26 cellular contexts compared by ENCODE assay signal in the genomic region with DNA sequence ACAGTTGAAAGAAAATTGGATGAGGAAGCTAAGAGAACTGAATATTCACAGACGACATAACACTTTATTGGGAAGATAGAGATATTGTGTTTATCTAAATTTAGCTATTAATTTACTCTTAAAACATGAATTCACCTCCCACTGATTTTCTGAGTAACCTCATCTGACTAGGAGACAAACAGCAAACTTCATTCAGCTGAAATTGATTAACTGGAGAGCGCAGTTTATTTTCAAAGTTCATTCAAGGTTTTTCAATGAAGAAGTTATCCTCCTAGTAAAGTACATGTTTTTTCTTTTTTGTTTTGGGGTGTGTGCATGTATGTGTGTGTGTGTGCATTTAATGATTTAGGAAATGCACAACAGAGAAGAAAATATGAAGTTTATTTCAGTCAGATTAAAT.
"Had no signal": no experiment of that assay in that cellular context is flagged by ENCODE, and none has a peak within 500 bp of the region (broad histone marks: within the 10 kb centered on the region; RNA-seq: fewer than 3 reads in every experiment).

No MANE protein-coding gene starts in this region.

- ATAC-seq: activated T-cell treated with anti-CD3 and anti-CD28 coated beads, Interleukin-2, amount 50 U/mL, for 4 hours; effector memory CD8-positive, alpha-beta T cell; left colon; natural killer cell treated with Interleukin-12 subunit alpha and Interleukin-12 subunit beta and Interleukin-15 and Interleukin-18, amount 100 ng/mL, for 72 hours; T-helper 17 cell; upper lobe of right lung had no signal

- DNase-seq: activated CD4-positive, alpha-beta T cell treated with anti-CD3 and anti-CD28 coated beads for 4 hours; activated CD4-positive, alpha-beta T cell treated with anti-CD3 and anti-CD28 coated beads, Interleukin-2, amount 50 U/mL, for 48 hours; activated CD4-positive, CD25-positive, alpha-beta regulatory T cell; activated CD8-positive, alpha-beta memory T cell treated with anti-CD3 and anti-CD28 coated beads, Interleukin-2, amount 50 U/mL, for 48 hours; activated naive CD4-positive, alpha-beta T cell; activated T-cell treated with anti-CD3 and anti-CD28 coated beads, Interleukin-2, amount 50 U/mL, for 4 hours; amniotic stem cell; colonic mucosa; effector memory CD8-positive, alpha-beta T cell; islet precursor cell; left colon; stimulated activated CD4-positive, alpha-beta T cell treated with anti-CD3 and anti-CD28 coated beads, Interleukin-4, amount 100 ng/mL, for 1 hour; stimulated activated naive CD4-positive, alpha-beta T cell; SW 1271; T-helper 17 cell; upper lobe of right lung had no signal

- H3K27me3 ChIP-seq: colonic mucosa, dorsolateral prefrontal cortex, esophagus muscularis mucosa, gastrocnemius medialis, neutrophil, upper lobe of right lung had no signal

- H3K4me3 ChIP-seq: colonic mucosa, dorsolateral prefrontal cortex, esophagus muscularis mucosa, gastrocnemius medialis, lung, upper lobe of right lung had no signal

- H3K36me3 ChIP-seq: colonic mucosa, esophagus muscularis mucosa, gastrocnemius medialis, neutrophil, upper lobe of right lung had no signal

- H3K36me3 Mint-ChIP-seq: activated naive CD8-positive, alpha-beta T cell; natural killer cell treated with Interleukin-12 subunit alpha and Interleukin-12 subunit beta and Interleukin-15 and Interleukin-18, amount 100 ng/mL, for 72 hours had no signal

- H3K27ac Mint-ChIP-seq: activated naive CD8-positive, alpha-beta T cell; activated T-helper 2 cell treated with anti-CD3 and anti-CD28 coated beads, Interferon-gamma antibody, Interleukin-2, Interleukin-4, amounts not matched to agents 10 μg/mL and 5 μg/mL and 100 μg/mL, durations not matched to agents 14 hours and 24 hours and 36 hours; effector memory CD8-positive, alpha-beta T cell; mesothelial cell of epicardium; natural killer cell treated with Interleukin-12 subunit alpha and Interleukin-12 subunit beta and Interleukin-15 and Interleukin-18, amount 100 ng/mL, for 72 hours; T-helper 17 cell had no signal

- H3K9me3 Mint-ChIP-seq: activated T-cell treated with anti-CD3 and anti-CD28 coated beads, Interleukin-2, amount 50 U/mL, for 4 hours; activated T-helper 2 cell treated with anti-CD3 and anti-CD28 coated beads, Interferon-gamma antibody, Interleukin-2, Interleukin-4, amounts not matched to agents 10 μg/mL and 5 μg/mL and 100 μg/mL, durations not matched to agents 14 hours and 24 hours and 36 hours; mesothelial cell of epicardium had no signal

- H3K4me1 Mint-ChIP-seq: T-helper 17 cell had no signal

- H3K4me3 Mint-ChIP-seq: activated naive CD8-positive, alpha-beta T cell; activated T-cell treated with anti-CD3 and anti-CD28 coated beads, Interleukin-2, amount 50 U/mL, for 4 hours; effector memory CD8-positive, alpha-beta T cell; mesothelial cell of epicardium; natural killer cell treated with Interleukin-12 subunit alpha and Interleukin-12 subunit beta and Interleukin-15 and Interleukin-18, amount 100 ng/mL, for 72 hours; T-helper 17 cell had no signal

- H3K27me3 Mint-ChIP-seq: activated naive CD8-positive, alpha-beta T cell; effector memory CD8-positive, alpha-beta T cell; natural killer cell treated with Interleukin-12 subunit alpha and Interleukin-12 subunit beta and Interleukin-15 and Interleukin-18, amount 100 ng/mL, for 72 hours; T-helper 17 cell had no signal

- H3K27ac ChIP-seq: colonic mucosa, esophagus muscularis mucosa, gastrocnemius medialis, neutrophil, upper lobe of right lung had no signal

- H3K9me3 ChIP-seq: colonic mucosa, esophagus muscularis mucosa, gastrocnemius medialis, neutrophil, upper lobe of right lung had no signal

- H3K4me1 ChIP-seq: colonic mucosa, gastrocnemius medialis, upper lobe of right lung had no signal

- FAIRE-seq: bronchial epithelial cell had no signal
